In the genomic region with DNA sequence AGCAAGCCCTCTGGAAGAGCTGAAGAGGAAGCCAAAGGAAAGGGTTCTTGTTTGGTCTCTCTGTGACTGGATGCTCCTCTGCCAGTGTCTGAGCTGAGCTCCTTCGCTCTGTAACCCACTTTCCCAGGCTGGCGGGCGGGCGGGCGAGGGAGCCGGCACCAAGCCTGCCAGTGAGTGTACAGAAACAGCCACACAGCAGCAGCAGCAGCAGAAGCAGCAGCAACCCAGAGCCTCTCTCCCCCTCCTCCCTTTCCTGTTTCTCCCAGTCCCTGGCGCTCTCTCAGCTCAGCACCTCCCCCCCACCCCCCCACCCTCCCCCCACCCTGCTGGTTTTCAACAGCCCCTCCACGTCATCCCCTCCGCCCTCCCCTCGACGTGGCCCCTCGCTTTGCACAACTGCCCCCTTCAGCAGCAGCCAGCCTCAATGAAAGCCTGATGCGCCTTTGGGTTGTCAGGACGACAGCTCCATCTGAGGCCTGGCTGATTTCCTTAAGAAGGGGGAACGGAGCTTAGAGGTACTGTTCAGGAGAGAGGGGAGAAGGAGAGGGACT, we compare ENCODE assay signal across 8 cellular contexts. TPM values are rescaled to one million over a fixed set of nuclear protein-coding genes. Genes with fewer than 3 reads are reported as not detected.
A peak's percentile ranks its signal among the peaks of the same experiment; 100 is the strongest.
DNase-seq lines count a peak whose midpoint lies in the region; ATAC-seq and TF ChIP-seq lines count a peak whose summit lies in the region.

TSS of gene LSAMP (minus strand) at position 197 of the 551 bp plus-strand sequence.

- H3K9me3 Mint-ChIP-seq in Caco-2 (ENCODE audit: unreplicated experiment) (no peaks in the 10 kb centered on the region), neural progenitor cell (no peaks in the 10 kb centered on the region)
- peaks cover 9 to 13% of the 10 kb centered on the region in 2 donors for H3K9me3 Mint-ChIP-seq in effector memory CD8-positive, alpha-beta T cell

- no peaks in the 10 kb centered on the region for H3K4me1 Mint-ChIP-seq in Caco-2 (ENCODE audit: low read depth, unreplicated experiment)
- H3K4me1 Mint-ChIP-seq in neural progenitor cell: peaks cover 34% of the 10 kb centered on the region
- no peaks in the 10 kb centered on the region for H3K4me1 Mint-ChIP-seq in effector memory CD8-positive, alpha-beta T cell (ENCODE audit: low read depth in 2 of 2)

- intact Hi-C loops in Caco-2 (cut with micrococcal nuclease; ENCODE audit: unreplicated experiment) (no loop called here), ascending aorta (cut with DNase I) (no loop called here)

- H3K27me3 ChIP-seq in Caco-2 (replicated peaks; ENCODE audit: control insufficient read depth, insufficient read depth, low read length) (no peaks in the 10 kb centered on the region), neural progenitor cell (no peaks in the 10 kb centered on the region), ascending aorta (no peaks in the 10 kb centered on the region)

- peak within 1 kb of the TSS; percentile 28 for H3K9ac ChIP-seq in neural progenitor cell

- H3K4me1 ChIP-seq in Caco-2: no peaks in the 10 kb centered on the region
- peaks cover 38% of the 10 kb centered on the region for H3K4me1 ChIP-seq in neural progenitor cell
- H3K4me1 ChIP-seq in ascending aorta: no peaks in the 10 kb centered on the region

- H3K36me3 Mint-ChIP-seq in Caco-2 (ENCODE audit: insufficient read depth, unreplicated experiment) (no peaks in the 10 kb centered on the region), neural progenitor cell (no peaks in the 10 kb centered on the region)
- no peaks in the 10 kb centered on the region for H3K36me3 Mint-ChIP-seq in effector memory CD8-positive, alpha-beta T cell (ENCODE audit: insufficient read depth)

- peaks cover 22% of the 10 kb centered on the region for H3K79me2 ChIP-seq in neural progenitor cell (ENCODE audit: low read depth)

- peak within 1 kb of the TSS; percentile 34 for H3K4me3 Mint-ChIP-seq in Caco-2 (ENCODE audit: unreplicated experiment)
- H3K4me3 Mint-ChIP-seq in neural progenitor cell: peak within 1 kb of the TSS; percentile 95
- no peak within 1 kb of the TSS for H3K4me3 Mint-ChIP-seq in effector memory CD8-positive, alpha-beta T cell

- DNase-seq in Caco-2: no peak
- peak; percentile 85 for DNase-seq in NCI-H69 (lab: John Stamatoyannopoulos, UW)
- peak; percentile 7 for DNase-seq in fibroblast of the aortic adventitia (ENCODE audit: low read depth)
- peak; percentile 94 for DNase-seq in neural progenitor cell (ENCODE audit: low spot score)
- DNase-seq in effector memory CD8-positive, alpha-beta T cell: no peak
- DNase-seq in NCI-H1048 (lab: John Stamatoyannopoulos, UW): no peak
- DNase-seq in ascending aorta (ENCODE audit: low spot score in 2 of 2): no peak
- no peak for DNase-seq in HK-2 (ENCODE audit: unreplicated experiment)

- no peak for TF ChIP-seq CTCF in Caco-2 (IDR thresholded peaks at IDR 0.05; ENCODE audit: insufficient read depth in 1 of 2, low read depth in 1 of 2, low read length in 1 of 2, severe bottlenecking in 1 of 2, unreplicated experiment in 1 of 2)
- no peak for TF ChIP-seq CTCF in fibroblast of the aortic adventitia (IDR thresholded peaks at IDR 0.05; ENCODE audit: insufficient read depth, low read length)
- TF ChIP-seq CTCF in neural progenitor cell (IDR thresholded peaks at IDR 0.05): no peak
- TF ChIP-seq CTCF in ascending aorta (IDR thresholded peaks at IDR 0.05): no peak

- H3K9me3 ChIP-seq in Caco-2 (no peaks in the 10 kb centered on the region), neural progenitor cell (ENCODE audit: low read depth) (no peaks in the 10 kb centered on the region), ascending aorta (no peaks in the 10 kb centered on the region)

- CTCF ChIA-PET in Caco-2 (lab: Charles Lee): no interaction called here

- no TSS peak for BruUV-seq in Caco-2 (replicated peaks; lab: Mats Ljungman, UMichigan)

- H3F3A ChIP-seq in neural progenitor cell (ENCODE audit: low read depth): peaks cover 23% of the 10 kb centered on the region

- peak within 1 kb of the TSS; percentile 92 for H3K4me2 ChIP-seq in neural progenitor cell

- no peak for ATAC-seq in effector memory CD8-positive, alpha-beta T cell (replicated peaks)

- POLR2A ChIA-PET in Caco-2 (lab: Charles Lee): no interaction called here

- peak within 1 kb of the TSS; percentile 96 for H2AFZ ChIP-seq in neural progenitor cell (replicated peaks)

- no peaks in the 10 kb centered on the region for H4K20me1 ChIP-seq in neural progenitor cell (ENCODE audit: low read depth)

- no peaks in the 10 kb centered on the region for H3K36me3 ChIP-seq in Caco-2 (ENCODE audit: control insufficient read depth, insufficient read depth, low read length)
- no peaks in the 10 kb centered on the region for H3K36me3 ChIP-seq in neural progenitor cell
- no peaks in the 10 kb centered on the region for H3K36me3 ChIP-seq in ascending aorta

- no peak within 1 kb of the TSS for H3K27ac Mint-ChIP-seq in Caco-2 (ENCODE audit: unreplicated experiment)
- peak within 1 kb of the TSS; percentile 98 for H3K27ac Mint-ChIP-seq in neural progenitor cell
- no peak within 1 kb of the TSS for H3K27ac Mint-ChIP-seq in effector memory CD8-positive, alpha-beta T cell

- H3K27ac ChIP-seq in neural progenitor cell (peak within 1 kb of the TSS; percentile 88), ascending aorta (no peak within 1 kb of the TSS)

- H3K4me3 ChIP-seq in Caco-2 (ENCODE audit: low read depth, low read length) (no peak within 1 kb of the TSS), fibroblast of the aortic adventitia (ENCODE audit: low read depth, low read length) (peak within 1 kb of the TSS; percentile 68), neural progenitor cell (peak within 1 kb of the TSS; percentile 77), ascending aorta (peak within 1 kb of the TSS in 1 of 2 donors; percentile 40)

- peaks cover 3% of the 10 kb centered on the region for H3K27me3 Mint-ChIP-seq in Caco-2 (ENCODE audit: insufficient read depth, unreplicated experiment)
- peaks cover 4% of the 10 kb centered on the region for H3K27me3 Mint-ChIP-seq in neural progenitor cell (ENCODE audit: insufficient read depth, low read depth)
- no peaks in the 10 kb centered on the region for H3K27me3 Mint-ChIP-seq in effector memory CD8-positive, alpha-beta T cell

RNA-seq across cellular contexts. Expression of gene LSAMP, which starts in this region (rescaled TPM):
- total RNA-seq in Caco-2 (2022): not detected in 2 replicates
- total RNA-seq in fibroblast of the aortic adventitia (ENCODE audit: low replicate concordance): 9.8 and 10.7 TPM in 2 replicates
- 13.3 and 18.0 TPM in 2 replicates for total RNA-seq in neural progenitor cell (ENCODE audit: low replicate concordance)
- total RNA-seq in ascending aorta: 0.11 TPM

Comparison
In these comparisons a context has a peak if more than half of its experiments do, and no peak if none do; other contexts are left out.
1. DNase-seq: peak in NCI-H69 (single experiment), fibroblast of the aortic adventitia (single experiment) and neural progenitor cell (single experiment); none in Caco-2 (0 of 2), effector memory CD8-positive, alpha-beta T cell (0 of 3), NCI-H1048 (single experiment), ascending aorta (0 of 2) and HK-2 (single experiment).
2. H3K4me3 Mint-ChIP-seq: peak in Caco-2 (single experiment) and neural progenitor cell (single experiment); none in effector memory CD8-positive, alpha-beta T cell (0 of 2).